In the genomic region with DNA sequence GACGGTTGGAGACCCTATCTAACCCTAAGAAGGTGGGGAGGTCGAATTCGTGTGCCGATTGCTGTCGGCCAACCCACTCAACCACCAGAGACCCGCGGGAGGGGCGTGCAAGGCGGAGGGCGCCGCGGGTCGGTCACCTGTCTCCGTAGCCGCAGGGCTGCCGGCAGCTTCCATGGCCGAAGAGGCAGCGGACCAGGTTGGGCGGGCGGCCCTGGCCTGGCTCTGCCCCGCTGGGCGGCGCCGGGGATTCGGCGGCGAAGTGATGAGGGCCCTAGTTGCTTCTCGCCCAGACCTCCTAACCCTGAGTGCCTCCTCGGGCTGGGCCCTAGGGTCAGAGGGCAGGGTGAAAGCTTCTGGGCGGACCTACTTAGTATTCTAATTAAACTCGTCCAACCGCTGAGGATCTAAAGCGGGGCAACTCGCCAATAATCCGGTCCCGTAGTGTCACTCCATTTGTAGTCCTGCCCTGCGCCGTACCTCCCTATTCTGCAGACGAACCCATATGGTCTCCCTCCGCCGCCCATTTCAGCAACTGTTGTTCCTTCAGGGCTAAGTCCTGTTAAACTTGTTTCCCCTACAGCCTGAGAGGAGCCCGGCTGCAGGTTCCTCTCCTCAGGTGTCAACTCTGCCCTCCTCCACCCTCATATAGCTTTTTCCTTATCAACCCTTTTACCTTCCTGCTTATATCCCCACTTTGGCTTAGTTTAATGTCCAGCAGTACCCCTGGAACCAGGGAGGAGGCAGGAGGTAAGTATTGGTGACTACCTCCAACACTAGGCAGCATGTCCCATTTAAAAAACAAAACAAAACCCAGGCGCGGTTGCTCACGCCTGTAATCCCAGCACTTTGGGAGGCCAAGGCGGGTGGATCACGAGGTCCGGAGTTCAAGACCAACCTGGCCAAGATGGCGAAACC, we compare ENCODE assay signal across 8 cellular contexts. TPM values are rescaled to one million over a fixed set of nuclear protein-coding genes. Genes with fewer than 3 reads are reported as not detected.
DNase-seq lines count a peak whose midpoint lies in the region; ATAC-seq, FAIRE-seq and TF ChIP-seq lines count a peak whose summit lies in the region.

Gene PYM1, minus strand, starts transcription at position 307 of the 915 bp plus-strand sequence. Its CDS starts 133 bp downstream, at position 174.

- H3F3A ChIP-seq in GM23248 (ENCODE audit: insufficient read depth) = peaks cover 34% of the 10 kb centered on the region

- no peaks in the 10 kb centered on the region for H4K20me1 ChIP-seq in GM23248 (ENCODE audit: insufficient read depth)

- H3K36me3 ChIP-seq in GM23248 (ENCODE audit: low read depth) = no peaks in the 10 kb centered on the region
- H3K36me3 ChIP-seq in SK-N-MC (ENCODE audit: insufficient read depth, low read length) = no peaks in the 10 kb centered on the region
- peaks cover 3% of the 10 kb centered on the region for H3K36me3 ChIP-seq in adipocyte (ENCODE audit: control insufficient read depth, insufficient read depth, low read length, severe bottlenecking)

- DNase-seq in G401 (ENCODE audit: low spot score) (peak; percentile 86), GM23248 (peak; percentile 82), LHCN-M2 (ENCODE audit: low read depth) (peak; percentile 78), SK-N-MC (ENCODE audit: low read depth, low spot score) (no peak), adipocyte (ENCODE audit: low read depth) (peak; percentile 77), Right ventricle myocardium superior (peak; percentile 89), omental fat pad (ENCODE audit: low spot score) (peak; percentile 55), urothelium cell line (ENCODE audit: low spot score) (peak; percentile 62)

- H3K79me2 ChIP-seq in GM23248 (ENCODE audit: insufficient read depth) = peaks cover 71% of the 10 kb centered on the region

- in situ Hi-C loops in G401 (cut with HindIII; ENCODE audit: low sequenced_read_pairs) (no loop called here), GM23248 (cut with MboI) (loop anchor here (5.0 kb wide), 1 partner anchor 86 kb away; the partner anchor contains the start of gene MMP19)

- 2 to 3% methylated on average over 45 to 49 of the region's 49 CpGs for WGBS in GM23248 (ENCODE audit: low coverage in 1 of 2, low lambda C conversion rate in 2 of 2, missing lambda C conversion rate in 2 of 2), 2 experiments

- H3K9ac ChIP-seq in GM23248 (peak within 1 kb of the TSS; percentile 96), SK-N-MC (ENCODE audit: insufficient read length) (peak within 1 kb of the TSS; percentile 97), adipocyte (ENCODE audit: low read length) (peak within 1 kb of the TSS; percentile 96)

- H3K27ac ChIP-seq in GM23248 (peak within 1 kb of the TSS; percentile 94), SK-N-MC (peak within 1 kb of the TSS; percentile 93)

- no peaks in the 10 kb centered on the region for H3K27me3 ChIP-seq in GM23248 (replicated peaks; ENCODE audit: insufficient read depth)
- H3K27me3 ChIP-seq in adipocyte (replicated peaks; ENCODE audit: control insufficient read depth, insufficient read depth, low read length) = no peaks in the 10 kb centered on the region

- no peak for TF ChIP-seq CTCF in omental fat pad (IDR thresholded peaks at IDR 0.05)

- peak; percentile 74 for ATAC-seq in Right ventricle myocardium superior (ENCODE audit: poor library complexity)
- ATAC-seq in omental fat pad (ENCODE audit: low FRiP score) = peak; percentile 57

- no peak for FAIRE-seq in urothelium cell line (lab: Jason Lieb, UNC)

- H3K9me3 ChIP-seq in GM23248 (ENCODE audit: low read depth) (no peaks in the 10 kb centered on the region), SK-N-MC (ENCODE audit: low read depth, low read length) (no peaks in the 10 kb centered on the region), adipocyte (ENCODE audit: control insufficient read depth, low read length) (no peaks in the 10 kb centered on the region)

- H2AFZ ChIP-seq in GM23248 = peak within 1 kb of the TSS; percentile 92

- H3K4me1 ChIP-seq in GM23248 (ENCODE audit: insufficient read depth) (peaks cover 31% of the 10 kb centered on the region), adipocyte (ENCODE audit: control insufficient read depth, insufficient read depth, low read length) (peaks cover 47% of the 10 kb centered on the region)

- H3K9me2 ChIP-seq in GM23248 (ENCODE audit: insufficient read depth) = no peaks in the 10 kb centered on the region

- H3K4me2 ChIP-seq in GM23248 (ENCODE audit: unreplicated experiment) = peak within 1 kb of the TSS; percentile 94

- peak within 1 kb of the TSS; percentile 98 for H3K4me3 ChIP-seq in GM23248
- peak within 1 kb of the TSS; percentile 99 for H3K4me3 ChIP-seq in SK-N-MC
- H3K4me3 ChIP-seq in adipocyte (ENCODE audit: low read length) = peak within 1 kb of the TSS; percentile 88

- intact Hi-C loops in Right ventricle myocardium superior (cut with DNase I) = loop anchor here (5.0 kb wide), 1 partner anchor 96 kb away; no protein-coding TSS in a partner anchor

RNA-seq across cellular contexts. Expression of gene PYM1, which starts in this region (rescaled TPM):
- 93.9 and 119 TPM in 2 replicates for total RNA-seq in G401 (2014; rRNA removed; shearing (Covaris generic))
- total RNA-seq in GM23248 (2014; rRNA removed; shearing (Covaris generic)) = 20.1 and 25.9 TPM in 2 replicates
- 33.5 and 34.4 TPM in 2 replicates for polyA plus RNA-seq in GM23248 (2016; fragmentation: Nextera tagmentation; extraction: Ambion mirVana)
- total RNA-seq in LHCN-M2 (2014; rRNA removed) = 39.5 and 54.8 TPM in 2 replicates
- 29.2 TPM for polyA plus RNA-seq in LHCN-M2 (2012)
- 14.3 TPM for total RNA-seq in Right ventricle myocardium superior
- total RNA-seq in omental fat pad = 10 to 100 TPM; 28.2 to 37.6 (median 29.8) TPM
